7 cellular contexts compared by ENCODE assay signal in genomic region chr11:59680287-59681154, GRCh38. TPM values are rescaled to one million over a fixed set of nuclear protein-coding genes. Genes with fewer than 3 reads are reported as not detected.
DNase-seq lines count a peak whose midpoint lies in the region; TF ChIP-seq lines count a peak whose summit lies in the region.

No MANE protein-coding gene starts in this region.

- H3K4me3 ChIP-seq in GM12875 (ENCODE audit: low read depth, low read length), result no peak overlapping the region
- no peak overlapping the region for H3K4me3 ChIP-seq in MM.1S (ENCODE audit: low read length)
- no peak overlapping the region for H3K4me3 ChIP-seq in adrenal gland

- no peaks in the 10 kb centered on the region for H3K9me3 ChIP-seq in MM.1S (replicated peaks; ENCODE audit: insufficient read depth, low read length)
- no peaks in the 10 kb centered on the region for H3K9me3 ChIP-seq in adrenal gland (replicated peaks in 1 of 3)

- H3K9ac ChIP-seq in MM.1S (ENCODE audit: low read length), result no peak overlapping the region

- H3K27ac ChIP-seq in MM.1S (ENCODE audit: low read length) (no peak overlapping the region), adrenal gland (no peak overlapping the region)

- no peak overlapping the region for H2AFZ ChIP-seq in MM.1S (ENCODE audit: low read length)

- WGBS in adrenal gland, 4 donors, result 54 to 75% (median 60%) methylated on average over 1 of the region's 1 CpG

- TF ChIP-seq POLR2A in adrenal gland (IDR thresholded peaks at IDR 0.05), result no peak

- DNase-seq in HCEC 1CT, result peak; percentile 80
- DNase-seq in MM.1S, result peak; percentile 75
- peak; percentile 9 to 69 for DNase-seq in SW 1271 (lab: John Stamatoyannopoulos, UW)
- DNase-seq in adrenal gland, result peak; percentile 69 to 85 (median 81)
- DNase-seq in hepatic stellate cell (ENCODE audit: low spot score), result peak; percentile 64
- peak; percentile 40 for DNase-seq in stimulated activated CD4-positive, alpha-beta T cell treated with anti-CD3 and anti-CD28 coated beads, Interleukin-12 subunit alpha, Interleukin-12 subunit beta, amount 100 ng/mL, for 4 hours

- H3K4me1 ChIP-seq in MM.1S (ENCODE audit: low read length) (no peaks in the 10 kb centered on the region), adrenal gland (replicated peaks in 1 of 2) (no peaks in the 10 kb centered on the region)

- H3K36me3 ChIP-seq in MM.1S (replicated peaks; ENCODE audit: insufficient read depth, low read length) (no peaks in the 10 kb centered on the region), adrenal gland (replicated peaks in 1 of 2) (no peaks in the 10 kb centered on the region)

- H3K79me2 ChIP-seq in MM.1S (ENCODE audit: low read length), result no peaks in the 10 kb centered on the region

- H4K20me1 ChIP-seq in MM.1S (ENCODE audit: insufficient read depth, low read length), result no peaks in the 10 kb centered on the region

- no peaks in the 10 kb centered on the region for H3K9me2 ChIP-seq in MM.1S (replicated peaks; ENCODE audit: insufficient read depth, low read length)

- no peak overlapping the region for H3K4me2 ChIP-seq in MM.1S (ENCODE audit: low read depth, low read length)

- H3F3A ChIP-seq in MM.1S (ENCODE audit: insufficient read depth, low read length), result no peaks in the 10 kb centered on the region

- intact Hi-C loops in adrenal gland (cut with DNase I), result loop anchor here in 1 of 2 donors (10.0 kb wide), 1 partner anchor 506 kb away; the partner anchor contains the start of gene DTX4

- TF ChIP-seq CTCF in GM12875 (IDR thresholded peaks at IDR 0.05; ENCODE audit: borderline replicate concordance, insufficient read depth, low read depth, low read length) (peak; percentile 74), MM.1S (IDR thresholded peaks at IDR 0.05; ENCODE audit: low read length) (peak; percentile 80), adrenal gland (IDR thresholded peaks at IDR 0.05) (peak; percentile 53 to 84 (median 78))

- H3K27me3 ChIP-seq in MM.1S (replicated peaks; ENCODE audit: insufficient read depth, low read length), result no peaks in the 10 kb centered on the region
- H3K27me3 ChIP-seq in adrenal gland, result no peaks in the 10 kb centered on the region

RNA-seq across cellular contexts. Expression of gene PATL1, which starts 11.7 kb away (rescaled TPM):
- total RNA-seq in adrenal gland, result 10 to 100 TPM; 15.8 to 41.7 (median 24.2) TPM
- 10 to 100 TPM; 10.3 to 55.9 (median 11.3) TPM for polyA plus RNA-seq in adrenal gland

RNA-seq across cellular contexts. Expression of gene OR10V1, which starts 33.1 kb away (rescaled TPM):
- total RNA-seq in adrenal gland, result not detected
- not detected for polyA plus RNA-seq in adrenal gland
